ENCODE assay signal across 12 cellular contexts in the genomic region with DNA sequence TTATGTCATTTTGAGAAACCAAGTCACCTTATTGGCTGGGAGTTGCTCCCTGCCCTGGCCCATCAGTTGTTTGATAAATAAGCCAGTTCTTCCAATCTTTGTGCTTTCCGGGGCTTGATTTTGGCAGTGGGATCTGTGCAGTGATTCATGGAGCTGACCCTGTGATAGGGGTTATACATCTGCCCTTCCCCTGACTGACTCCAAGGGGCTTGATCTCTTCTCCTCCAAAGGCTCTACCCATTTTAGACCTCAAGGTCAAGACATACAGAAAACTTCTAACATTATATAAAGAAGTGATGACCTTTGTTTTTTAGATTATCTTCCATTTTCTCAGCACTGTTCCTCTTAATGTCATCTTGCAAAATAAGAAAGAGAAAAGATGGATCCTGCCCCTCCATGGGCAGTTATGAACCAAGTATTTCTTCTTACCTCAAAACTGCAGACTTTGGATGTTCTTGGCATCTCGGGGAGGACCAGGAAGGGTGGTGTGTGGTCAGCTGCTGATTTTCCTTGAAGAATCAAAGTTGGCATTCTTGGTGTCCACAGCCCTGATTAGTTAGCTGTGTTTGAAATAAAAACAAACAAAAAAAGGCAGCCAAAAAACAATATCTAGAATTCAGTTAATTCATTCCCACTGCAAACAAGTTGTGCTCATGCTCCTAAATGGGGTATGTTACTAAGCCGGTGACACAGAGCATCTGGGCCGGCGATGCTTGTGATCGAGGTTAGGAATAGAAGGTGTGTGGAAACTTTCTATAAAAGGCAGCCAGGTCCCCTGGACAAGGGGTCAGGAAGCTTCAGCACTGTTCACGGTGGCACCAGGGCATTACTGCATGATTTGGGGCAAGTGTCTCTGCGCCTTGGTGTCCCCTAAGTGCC.
DNase-seq lines count a peak whose midpoint lies in the region; ATAC-seq and TF ChIP-seq lines count a peak whose summit lies in the region.
"Had no signal": no experiment of that assay in that cellular context is flagged by ENCODE, and none has a peak within 500 bp of the region (broad histone marks: within the 10 kb centered on the region; RNA-seq: fewer than 3 reads in every experiment).

No MANE protein-coding gene starts in this region.

- TF ChIP-seq POLR2A in heart left ventricle (IDR thresholded peaks at IDR 0.05), result no peak

- H3K36me3 Mint-ChIP-seq in T-cell, result no peaks in the 10 kb centered on the region

- no peak for TF ChIP-seq CTCF in heart left ventricle (IDR thresholded peaks at IDR 0.05)

- H3K4me1 ChIP-seq in heart left ventricle (peaks cover 15 to 91% (median 70%) of the 10 kb centered on the region in 12 donors), aorta (ENCODE audit: control insufficient read depth in 1 of 2, insufficient read depth in 2 of 2, low read length in 2 of 2) (peaks cover 8 to 23% of the 10 kb centered on the region in 2 donors), neuronal stem cell (ENCODE audit: control insufficient read depth in 2 of 2, insufficient read depth in 1 of 2, low read depth in 1 of 2, low read length in 2 of 2) (peaks cover 7 to 9% of the 10 kb centered on the region in 2 donors)

- H3K4me3 ChIP-seq in heart left ventricle (peak overlapping the region in 6 of 12 donors; percentile 9 to 31 (median 20)), aorta (ENCODE audit: low read length in 2 of 2) (no peak overlapping the region), neuronal stem cell (ENCODE audit: low read length in 2 of 2) (no peak overlapping the region)
- H3K4me3 ChIP-seq: left lung had no signal

- H3K36me3 ChIP-seq in heart left ventricle (no peaks in the 10 kb centered on the region), aorta (ENCODE audit: control insufficient read depth in 1 of 2, insufficient read depth in 2 of 2, low read length in 1 of 2) (no peaks in the 10 kb centered on the region), neuronal stem cell (replicated peaks in 1 of 2; ENCODE audit: control insufficient read depth in 2 of 2, insufficient read depth in 2 of 2, low read length in 2 of 2) (no peaks in the 10 kb centered on the region)
- H3K36me3 ChIP-seq: left lung had no signal

- no peak overlapping the region for H2BK12ac ChIP-seq in neuronal stem cell (ENCODE audit: low read length)

- no peaks in the 10 kb centered on the region for H3K9me3 Mint-ChIP-seq in T-cell
- H3K9me3 Mint-ChIP-seq: activated naive CD4-positive, alpha-beta T cell treated with anti-CD3 and anti-CD28 coated beads, Interleukin-2, amount 50 U/mL, for 72 hours had no signal

- H3K4me2 ChIP-seq in neuronal stem cell (ENCODE audit: insufficient read depth, low read length, poor library complexity, severe bottlenecking), result no peak overlapping the region

- WGBS in heart left ventricle, 4 donors, result 43 to 52% (median 45%) methylated on average over 8 of the region's 8 CpGs
- 16 to 23% methylated on average over 8 of the region's 8 CpGs for WGBS in aorta, 2 donors
- no CpG with 5 or more reads among the region's 8 CpGs for WGBS in neuronal stem cell (ENCODE audit: extremely low coverage in 2 of 2, insufficient read length in 2 of 2, insufficient replicate concordance in 1 of 2), 2 donors

- no peak overlapping the region for H3K14ac ChIP-seq in neuronal stem cell (ENCODE audit: low read length)

- H3K9ac ChIP-seq in neuronal stem cell (ENCODE audit: low read depth, low read length, poor library complexity), result no peak overlapping the region

- CTCF ChIA-PET in T-cell (lab: Charles Lee), result no interaction called here

- peaks cover 0 to 2% (median 0%) of the 10 kb centered on the region in 3 donors for H3K4me1 Mint-ChIP-seq in T-cell

- H3K4me3 Mint-ChIP-seq in T-cell, result no peak overlapping the region

- no peak overlapping the region for H3K27ac Mint-ChIP-seq in T-cell
- H3K27ac Mint-ChIP-seq: activated naive CD4-positive, alpha-beta T cell treated with anti-CD3 and anti-CD28 coated beads, Interleukin-2, amount 50 U/mL, for 72 hours had no signal

- ATAC-seq in Right ventricle myocardium inferior, result peak; percentile 25
- ATAC-seq in heart left ventricle, result peak; percentile 11 to 73 (median 69)
- peak; percentile 26 for ATAC-seq in sciatic nerve
- peak; percentile 34 for ATAC-seq in aorta (ENCODE audit: low FRiP score)
- no peak for ATAC-seq in T-cell (replicated peaks in 1 of 4)

- peak overlapping the region; percentile 78 to 95 (median 88) for H3K27ac ChIP-seq in heart left ventricle
- H3K27ac ChIP-seq in aorta (ENCODE audit: low read depth in 1 of 2, low read length in 2 of 2), result peak overlapping the region; percentile 88 to 93
- no peak overlapping the region for H3K27ac ChIP-seq in neuronal stem cell (replicated peaks; ENCODE audit: low read length)

- peaks cover 3 to 6% of the 10 kb centered on the region in 2 donors for H3K27me3 Mint-ChIP-seq in T-cell

- H3K18ac ChIP-seq in neuronal stem cell (ENCODE audit: low read length), result no peak overlapping the region

- H2AK5ac ChIP-seq in neuronal stem cell (ENCODE audit: low read depth, low read length), result no peak overlapping the region

- peaks cover 4% of the 10 kb centered on the region for H3K79me1 ChIP-seq in neuronal stem cell (ENCODE audit: low read depth, low read length)

- intact Hi-C loops in Right ventricle myocardium inferior (cut with DNase I) (loop anchor here (2.0 to 5.0 kb wide), 2 partner anchors 35 to 86 kb away; no protein-coding TSS in a partner anchor), cardiac septum (cut with DNase I) (no loop called here), heart left ventricle (cut with DNase I) (loop anchor here in 5 of 10 donors (2.0 to 5.0 kb wide), 3 partner anchors 14 to 35 kb away; no protein-coding TSS in a partner anchor), sciatic nerve (cut with DNase I) (no loop called here), aorta (cut with DNase I) (loop anchor here (2.0 to 5.0 kb wide), 5 partner anchors 34 to 120 kb away; a partner anchor contains a TSS)

- DNase-seq in Right ventricle myocardium inferior (ENCODE audit: missing footprints), result no peak
- no peak for DNase-seq in cardiac septum (ENCODE audit: low spot score)
- DNase-seq in heart left ventricle, result peak in 3 of 5 donors; percentile 37 to 65 (median 50)
- DNase-seq in sciatic nerve (ENCODE audit: low spot score), result no peak
- no peak for DNase-seq in aorta
- DNase-seq in neuronal stem cell (ENCODE audit: low spot score), result no peak
- DNase-seq in T-cell, result no peak
- DNase-seq in HuH-7.5 (ENCODE audit: low spot score), result no peak
- DNase-seq: left lung, NCI-H1930, NCI-H82 had no signal

- no peak overlapping the region for H2BK120ac ChIP-seq in neuronal stem cell (ENCODE audit: low read depth, low read length)

- H2BK5ac ChIP-seq in neuronal stem cell (ENCODE audit: low read length), result no peak overlapping the region

- no peak overlapping the region for H2BK15ac ChIP-seq in neuronal stem cell (ENCODE audit: low read length)

- POLR2A ChIA-PET in T-cell (lab: Charles Lee), result interaction anchor here in 1 of 2 donors (0.6 to 0.7 kb wide), 2 partner anchors 108 to 148 kb away, joined by 3 to 4 read pairs; no protein-coding TSS in a partner anchor

- no peak overlapping the region for H4K8ac ChIP-seq in neuronal stem cell (ENCODE audit: low read depth, low read length)

- H3K27me3 ChIP-seq in heart left ventricle (no peaks in the 10 kb centered on the region), aorta (ENCODE audit: control insufficient read depth in 1 of 2, insufficient read depth in 2 of 2, low read length in 1 of 2) (no peaks in the 10 kb centered on the region), neuronal stem cell (ENCODE audit: control insufficient read depth in 3 of 3, insufficient read depth in 3 of 3, low read depth in 1 of 3, low read length in 3 of 3) (no peaks in the 10 kb centered on the region)
- H3K27me3 ChIP-seq: left lung had no signal

- H2AFZ ChIP-seq in neuronal stem cell (ENCODE audit: low read length), result no peak overlapping the region

- H3K23ac ChIP-seq in neuronal stem cell (ENCODE audit: low read depth, low read length, poor library complexity), result no peak overlapping the region

- no peak overlapping the region for H3K4ac ChIP-seq in neuronal stem cell (ENCODE audit: low read length)

- no peaks in the 10 kb centered on the region for H3K9me3 ChIP-seq in heart left ventricle
- H3K9me3 ChIP-seq in aorta (ENCODE audit: control insufficient read depth, low read length), result no peaks in the 10 kb centered on the region
- H3K9me3 ChIP-seq in neuronal stem cell (replicated peaks in 1 of 2; ENCODE audit: control insufficient read depth in 2 of 2, insufficient read depth in 1 of 2, low read depth in 1 of 2, low read length in 2 of 2), result peaks cover 0 to 6% of the 10 kb centered on the region in 2 donors
- H3K9me3 ChIP-seq: left lung had no signal

- H4K91ac ChIP-seq in neuronal stem cell (ENCODE audit: low read depth, low read length, poor library complexity), result no peak overlapping the region

Comparison
In these comparisons a context has a peak if more than half of its experiments do, and no peak if none do; other contexts are left out.
1. DNase-seq: peak in heart left ventricle (3 of 5); none in Right ventricle myocardium inferior (single experiment), cardiac septum (single experiment), sciatic nerve (single experiment), aorta (0 of 2), neuronal stem cell (single experiment), T-cell (0 of 34) and HuH-7.5 (single experiment).
2. intact Hi-C loops: an anchor here in Right ventricle myocardium inferior (2.0 to 5.0 kb wide) and aorta (2.0 to 5.0 kb wide); none called in cardiac septum and sciatic nerve.
3. ATAC-seq: peak in Right ventricle myocardium inferior (single experiment), heart left ventricle (4 of 4), sciatic nerve (single experiment) and aorta (single experiment); none in T-cell (0 of 4).